ENCODE assay signal across 29 cellular contexts in genomic region chr18:74447404-74448152, GRCh38. TPM values are rescaled to one million over a fixed set of nuclear protein-coding genes. Genes with fewer than 3 reads are reported as not detected.
"Had no signal": no experiment of that assay in that cellular context is flagged by ENCODE, and none has a peak within 500 bp of the region (broad histone marks: within the 10 kb centered on the region; RNA-seq: fewer than 3 reads in every experiment).

No MANE protein-coding gene starts in this region.

- DNase-seq: activated CD4-positive, alpha-beta memory T cell treated with anti-CD3 and anti-CD28 coated beads for 36 hours; activated CD4-positive, alpha-beta T cell treated with anti-CD3 and anti-CD28 coated beads, Interleukin-2, amount 50 U/mL, for 1 hour; activated CD4-positive, CD25-positive, alpha-beta regulatory T cell; activated CD8-positive, alpha-beta memory T cell treated with anti-CD3 and anti-CD28 coated beads, Interleukin-2, amount 50 U/mL, for 48 hours; activated effector memory CD4-positive, alpha-beta T cell treated with Interleukin-2 at 50 U/mL for 16 hours; activated naive CD4-positive, alpha-beta T cell treated with anti-CD3 and anti-CD28 coated beads, Interleukin-2, amount 10 ng/mL, durations not matched to agents 7 days and 5 days; amniotic stem cell; aorta; brain microvascular endothelial cell; Kasumi-1; KG1; MM.1S; NCI-H1092; NCI-H1436 treated with DMSO at 0.1 percent for 48 hours; NCI-H1694 treated with DMSO at 0.1 percent for 48 hours; NCI-H2029; NCI-H345; NCI-H526; NCI-H748 treated with DMSO at 0.1 percent for 48 hours; NK-92 treated with Interleukin-12 subunit alpha and Interleukin-12 subunit beta, amount 100 ng/mL, for 24 hours; PC-9; Right ventricle myocardium superior; SW 1271; T-helper 1 cell; T-helper 2 cell; T-helper 9 cell had no signal

- H3K27me3 ChIP-seq: brain microvascular endothelial cell had no signal

- H3K4me3 Mint-ChIP-seq: activated CD4-positive, alpha-beta memory T cell treated with anti-CD3 and anti-CD28 coated beads for 36 hours; activated naive CD4-positive, alpha-beta T cell treated with anti-CD3 and anti-CD28 coated beads, Interleukin-2, amount 10 ng/mL, durations not matched to agents 7 days and 5 days; activated naive CD8-positive, alpha-beta T cell had no signal

- H2AFZ ChIP-seq: PC-9 had no signal

- H3K27ac Mint-ChIP-seq: activated CD4-positive, alpha-beta memory T cell treated with anti-CD3 and anti-CD28 coated beads for 36 hours; activated naive CD4-positive, alpha-beta T cell treated with anti-CD3 and anti-CD28 coated beads, Interleukin-2, amount 10 ng/mL, durations not matched to agents 7 days and 5 days; activated naive CD8-positive, alpha-beta T cell had no signal

- H3K36me3 ChIP-seq: brain microvascular endothelial cell had no signal

- H3K27ac ChIP-seq: brain microvascular endothelial cell, PC-9, VCaP had no signal

- H3K4me3 ChIP-seq: PC-9 had no signal

- H3K36me3 Mint-ChIP-seq: activated CD4-positive, alpha-beta memory T cell treated with anti-CD3 and anti-CD28 coated beads for 36 hours; activated naive CD4-positive, alpha-beta T cell treated with anti-CD3 and anti-CD28 coated beads, Interleukin-2, amount 10 ng/mL, durations not matched to agents 7 days and 5 days; activated naive CD8-positive, alpha-beta T cell had no signal

- H3K9me3 Mint-ChIP-seq: activated CD4-positive, alpha-beta memory T cell treated with anti-CD3 and anti-CD28 coated beads for 36 hours; activated naive CD4-positive, alpha-beta T cell treated with anti-CD3 and anti-CD28 coated beads, Interleukin-2, amount 10 ng/mL, durations not matched to agents 7 days and 5 days had no signal

- H3K27me3 Mint-ChIP-seq: activated CD4-positive, alpha-beta memory T cell treated with anti-CD3 and anti-CD28 coated beads for 36 hours had no signal

- H3K4me1 Mint-ChIP-seq: activated naive CD4-positive, alpha-beta T cell treated with anti-CD3 and anti-CD28 coated beads, Interleukin-2, amount 10 ng/mL, durations not matched to agents 7 days and 5 days had no signal

- H3K4me2 ChIP-seq: PC-9 had no signal

RNA-seq across cellular contexts. Expression of gene DIPK1C, which starts 9.5 kb away (rescaled TPM):
- total RNA-seq: activated CD4-positive, alpha-beta memory T cell treated with anti-CD3 and anti-CD28 coated beads for 36 hours; aorta; NCI-H460; PC-9 had no signal
